In the genomic region with DNA sequence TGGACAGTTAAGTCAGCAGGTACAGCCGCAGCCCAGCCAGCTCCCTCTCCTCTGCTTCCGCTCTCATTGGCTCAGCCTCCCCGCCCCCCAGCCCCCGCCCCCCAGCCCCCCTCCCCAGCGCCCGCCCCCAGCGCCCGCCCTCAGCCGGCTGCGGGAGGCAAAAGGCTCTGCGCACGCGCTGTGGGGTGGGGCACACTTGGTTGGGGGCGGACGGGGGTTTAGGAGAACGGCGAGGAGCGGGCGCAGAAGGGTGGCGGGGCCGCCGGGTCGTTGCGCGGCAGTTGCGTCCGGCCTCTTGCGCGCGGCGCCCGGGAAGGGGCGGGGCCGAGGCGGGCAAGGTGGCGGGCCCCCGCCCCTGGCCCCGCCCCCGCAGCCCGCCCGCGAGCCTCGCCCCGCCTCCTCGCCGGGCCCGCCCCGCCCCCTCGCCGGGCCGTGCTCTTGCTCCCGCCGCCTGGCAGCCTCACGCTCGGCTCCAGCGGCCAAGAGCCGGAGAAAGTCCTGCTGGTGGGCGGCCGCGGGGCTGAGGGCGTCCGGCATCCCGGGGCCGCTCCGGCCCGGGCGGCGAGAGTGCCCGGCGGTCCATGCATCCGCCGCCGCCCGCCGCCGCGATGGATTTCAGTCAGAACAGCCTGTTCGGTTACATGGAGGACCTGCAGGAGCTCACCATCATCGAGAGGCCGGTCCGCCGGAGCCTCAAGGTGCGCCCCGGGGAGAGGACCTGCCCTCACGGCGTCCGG, we compare ENCODE assay signal across 8 cellular contexts. TPM values are rescaled to one million over a fixed set of nuclear protein-coding genes. Genes with fewer than 3 reads are reported as not detected.
DNase-seq lines count a peak whose midpoint lies in the region; ATAC-seq lines count a peak whose summit lies in the region.

TSS of gene PPP4R4 (plus strand) at position 438 of the 737 bp plus-strand sequence. CDS start at position 582, 144 bp downstream.

- DNase-seq in Ammon's horn (ENCODE audit: low spot score) (peak; percentile 91), NCI-H82 treated with DMSO at 0.1 percent for 48 hours (lab: John Stamatoyannopoulos, UW; ENCODE audit: unreplicated experiment) (peak; percentile 81), lung microvascular endothelial cell (ENCODE audit: low read depth in 2 of 2) (peak; percentile 53 to 74)
- peak; percentile 89 for DNase-seq in activated CD8-positive, alpha-beta T cell treated with anti-CD3 and anti-CD28 coated beads, Interleukin-2, amount 10 ng/mL, durations not matched to agents 7 days and 5 days
- DNase-seq in effector CD4-positive, alpha-beta T cell, result peak; percentile 81
- peak; percentile 78 to 82 (median 80) for DNase-seq in stimulated activated CD4-positive, alpha-beta T cell treated with anti-CD3 and anti-CD28 coated beads, TNF-alpha, amount 100 ng/mL, for 4 hours (ENCODE audit: low read depth in 3 of 3)

- ATAC-seq in GM19351 (IDR thresholded peaks at IDR 0.05; ENCODE audit: unreplicated experiment) (peak; percentile 75), HG03520 (IDR thresholded peaks at IDR 0.05; ENCODE audit: unreplicated experiment) (peak; percentile 76)
- peak; percentile 92 for ATAC-seq in activated CD8-positive, alpha-beta T cell treated with anti-CD3 and anti-CD28 coated beads, Interleukin-2, amount 10 ng/mL, durations not matched to agents 7 days and 5 days

- CTCF ChIA-PET in activated CD8-positive, alpha-beta T cell treated with anti-CD3 and anti-CD28 coated beads, Interleukin-2, amount 10 ng/mL, durations not matched to agents 7 days and 5 days (lab: Charles Lee), result interaction anchor here (1.3 to 3.4 kb wide), 4 partner anchors 16 to 234 kb away, joined by 4 to 15 read pairs (median 12); no protein-coding TSS in a partner anchor

- peak within 1 kb of the TSS; percentile 70 for H3K4me3 Mint-ChIP-seq in activated CD8-positive, alpha-beta T cell treated with anti-CD3 and anti-CD28 coated beads, Interleukin-2, amount 10 ng/mL, durations not matched to agents 7 days and 5 days

- peaks cover 66% of the 10 kb centered on the region for H3K27me3 Mint-ChIP-seq in activated CD8-positive, alpha-beta T cell treated with anti-CD3 and anti-CD28 coated beads, Interleukin-2, amount 10 ng/mL, durations not matched to agents 7 days and 5 days (ENCODE audit: low read depth)

- no peaks in the 10 kb centered on the region for H3K36me3 Mint-ChIP-seq in activated CD8-positive, alpha-beta T cell treated with anti-CD3 and anti-CD28 coated beads, Interleukin-2, amount 10 ng/mL, durations not matched to agents 7 days and 5 days (ENCODE audit: low read depth)

- peaks cover 18% of the 10 kb centered on the region for H3K4me1 Mint-ChIP-seq in activated CD8-positive, alpha-beta T cell treated with anti-CD3 and anti-CD28 coated beads, Interleukin-2, amount 10 ng/mL, durations not matched to agents 7 days and 5 days (ENCODE audit: low read depth)

- H3K27ac Mint-ChIP-seq in activated CD8-positive, alpha-beta T cell treated with anti-CD3 and anti-CD28 coated beads, Interleukin-2, amount 10 ng/mL, durations not matched to agents 7 days and 5 days, result peak within 1 kb of the TSS; percentile 59

- no peaks in the 10 kb centered on the region for H3K9me3 Mint-ChIP-seq in activated CD8-positive, alpha-beta T cell treated with anti-CD3 and anti-CD28 coated beads, Interleukin-2, amount 10 ng/mL, durations not matched to agents 7 days and 5 days (ENCODE audit: insufficient read depth)

- POLR2A ChIA-PET in activated CD8-positive, alpha-beta T cell treated with anti-CD3 and anti-CD28 coated beads, Interleukin-2, amount 10 ng/mL, durations not matched to agents 7 days and 5 days (lab: Charles Lee), result no interaction called here

RNA-seq across cellular contexts. Expression of gene PPP4R4, which starts in this region (rescaled TPM):
- under 1 TPM; 0.16 to 0.26 TPM for total RNA-seq in activated CD8-positive, alpha-beta T cell treated with anti-CD3 and anti-CD28 coated beads, Interleukin-2, amount 10 ng/mL, durations not matched to agents 7 days and 5 days
- total RNA-seq in lung microvascular endothelial cell, result under 0.01 TPM in 1 of 2 replicates, not detected in the other

Comparison
In these comparisons a context has a peak if more than half of its experiments do, and no peak if none do; other contexts are left out.
1. Peak in every context shown above with its lines: DNase-seq and ATAC-seq.
2. Peak in DNase-seq and ATAC-seq in activated CD8-positive, alpha-beta T cell treated with anti-CD3 and anti-CD28 coated beads, Interleukin-2, amount 10 ng/mL, durations not matched to agents 7 days and 5 days; RNA of the gene not detected or under 1 TPM.
3. Peak in DNase-seq in lung microvascular endothelial cell; RNA of the gene not detected or under 1 TPM.